In the genomic region with DNA sequence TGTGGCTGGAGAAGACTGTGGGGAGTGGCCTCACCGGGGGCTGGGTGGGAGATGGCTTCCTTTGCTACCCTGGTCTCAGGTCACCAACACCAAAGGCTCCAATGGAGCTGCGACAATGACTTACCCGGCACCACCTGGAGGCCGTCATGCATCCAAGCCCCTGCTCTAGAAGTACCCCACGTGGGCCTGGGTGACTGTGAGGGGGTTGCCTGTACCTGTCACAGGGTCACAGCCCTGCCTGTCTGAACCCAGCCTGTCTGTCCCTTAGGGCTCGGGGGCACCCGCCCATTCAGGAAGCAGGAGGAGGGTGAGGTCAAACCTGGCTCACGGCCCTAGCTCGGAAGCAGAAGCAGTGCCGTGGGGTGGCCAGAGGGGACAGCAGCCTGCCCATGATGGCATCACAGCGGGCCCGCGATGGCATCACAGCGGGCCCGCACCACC, we compare ENCODE assay signal across 8 cellular contexts. TPM values are rescaled to one million over a fixed set of nuclear protein-coding genes. Genes with fewer than 3 reads are reported as not detected.
DNase-seq lines count a peak whose midpoint lies in the region; ATAC-seq and TF ChIP-seq lines count a peak whose summit lies in the region.

No MANE protein-coding gene starts in this region.

- TF ChIP-seq POLR2A in upper lobe of left lung (IDR thresholded peaks at IDR 0.05): no peak

- CTCF ChIA-PET in activated CD8-positive, alpha-beta memory T cell treated with anti-CD3 and anti-CD28 coated beads, Interleukin-2, amount 10 ng/mL, durations not matched to agents 7 days and 5 days (lab: Charles Lee): interaction anchor here (0.8 to 6.3 kb wide), 12 partner anchors 9 to 154 kb away, joined by 3 to 58 read pairs (median 6); a partner anchor contains a TSS

- H3K36me3 ChIP-seq in lung (ENCODE audit: control insufficient read depth in 2 of 2, insufficient read depth in 2 of 2, low read length in 2 of 2): no peaks in the 10 kb centered on the region
- H3K36me3 ChIP-seq in upper lobe of left lung: no peaks in the 10 kb centered on the region
- no peaks in the 10 kb centered on the region for H3K36me3 ChIP-seq in effector memory CD4-positive, alpha-beta T cell (ENCODE audit: control insufficient read depth, insufficient read depth, low read length)

- H3K4me3 ChIP-seq in lung: no peak overlapping the region
- H3K4me3 ChIP-seq in upper lobe of left lung: no peak overlapping the region
- H3K4me3 ChIP-seq in effector memory CD4-positive, alpha-beta T cell (ENCODE audit: insufficient read depth, low read depth, low read length, poor library complexity, severe bottlenecking): no peak overlapping the region

- no peak for ATAC-seq in activated CD8-positive, alpha-beta memory T cell treated with anti-CD3 and anti-CD28 coated beads, Interleukin-2, amount 10 ng/mL, durations not matched to agents 7 days and 5 days
- ATAC-seq in lung (ENCODE audit: insufficient read depth, low FRiP score) (peak; percentile 5), upper lobe of left lung (ENCODE audit: low FRiP score in 2 of 2) (peak; percentile 38 to 39), HG03469 (IDR thresholded peaks at IDR 0.05; ENCODE audit: unreplicated experiment) (no peak)

- 41 to 45% methylated on average over 15 of the region's 15 CpGs for WGBS in lung, 2 donors
- WGBS in upper lobe of left lung, 2 donors: 58 to 63% methylated on average over 4 to 11 of the region's 15 CpGs

- peak in 1 of 4 donors; percentile 18 for TF ChIP-seq EP300 in upper lobe of left lung (IDR thresholded peaks at IDR 0.05)

- no peaks in the 10 kb centered on the region for H3K9me3 Mint-ChIP-seq in activated CD8-positive, alpha-beta memory T cell treated with anti-CD3 and anti-CD28 coated beads, Interleukin-2, amount 10 ng/mL, durations not matched to agents 7 days and 5 days (ENCODE audit: low read depth)
- H3K9me3 Mint-ChIP-seq in brain: peaks cover 0 to 2% (median 0%) of the 10 kb centered on the region in 5 experiments

- peaks cover 43% of the 10 kb centered on the region for H3K4me1 Mint-ChIP-seq in activated CD8-positive, alpha-beta memory T cell treated with anti-CD3 and anti-CD28 coated beads, Interleukin-2, amount 10 ng/mL, durations not matched to agents 7 days and 5 days
- H3K4me1 Mint-ChIP-seq in brain: peaks cover 46% of the 10 kb centered on the region

- no peak overlapping the region for H3K4me3 Mint-ChIP-seq in activated CD8-positive, alpha-beta memory T cell treated with anti-CD3 and anti-CD28 coated beads, Interleukin-2, amount 10 ng/mL, durations not matched to agents 7 days and 5 days
- H3K4me3 Mint-ChIP-seq in brain: no peak overlapping the region

- H3K4me1 ChIP-seq in lung (ENCODE audit: control insufficient read depth in 2 of 2, insufficient read depth in 2 of 2, low read length in 2 of 2) (peaks cover 0 to 23% of the 10 kb centered on the region in 2 donors), upper lobe of left lung (peaks cover 25 to 51% (median 30%) of the 10 kb centered on the region in 4 donors)
- H3K4me1 ChIP-seq in effector memory CD4-positive, alpha-beta T cell (ENCODE audit: control insufficient read depth, insufficient read depth, low read length, poor library complexity, severe bottlenecking): peaks cover 6% of the 10 kb centered on the region

- H3K9me3 ChIP-seq in lung (ENCODE audit: control insufficient read depth in 2 of 2, insufficient read depth in 1 of 2, low read length in 1 of 2) (no peaks in the 10 kb centered on the region), upper lobe of left lung (no peaks in the 10 kb centered on the region)
- H3K9me3 ChIP-seq in effector memory CD4-positive, alpha-beta T cell (ENCODE audit: control insufficient read depth, low read length): no peaks in the 10 kb centered on the region

- TF ChIP-seq CTCF in brain (conservative IDR thresholded peaks at IDR 0.05): no peak
- no peak for TF ChIP-seq CTCF in lung (IDR thresholded peaks at IDR 0.05; ENCODE audit: control extremely low read depth, extremely low read depth)
- peak; percentile 22 to 64 (median 43) for TF ChIP-seq CTCF in upper lobe of left lung (IDR thresholded peaks at IDR 0.05)

- H3K27me3 Mint-ChIP-seq in activated CD8-positive, alpha-beta memory T cell treated with anti-CD3 and anti-CD28 coated beads, Interleukin-2, amount 10 ng/mL, durations not matched to agents 7 days and 5 days: no peaks in the 10 kb centered on the region
- H3K27me3 Mint-ChIP-seq in brain: no peaks in the 10 kb centered on the region

- DNase-seq in activated CD8-positive, alpha-beta memory T cell treated with anti-CD3 and anti-CD28 coated beads, Interleukin-2, amount 10 ng/mL, durations not matched to agents 7 days and 5 days: no peak
- DNase-seq in activated CD8-positive, alpha-beta memory T cell treated with anti-CD3 and anti-CD28 coated beads for 24 hours: no peak
- DNase-seq in lung (ENCODE audit: low spot score) (peak; percentile 39), upper lobe of left lung (peak in 1 of 2 donors; percentile 71), RPMI8226 (no peak)
- DNase-seq in effector memory CD4-positive, alpha-beta T cell: no peak

- no peaks in the 10 kb centered on the region for H3K27me3 ChIP-seq in lung (ENCODE audit: control insufficient read depth, insufficient read depth)
- no peaks in the 10 kb centered on the region for H3K27me3 ChIP-seq in upper lobe of left lung
- no peaks in the 10 kb centered on the region for H3K27me3 ChIP-seq in effector memory CD4-positive, alpha-beta T cell (replicated peaks; ENCODE audit: control insufficient read depth, insufficient read depth, low read length, poor library complexity, severe bottlenecking)

- H3K27ac ChIP-seq in lung (ENCODE audit: low read depth in 1 of 2, low read length in 1 of 2) (peak overlapping the region; percentile 50 to 87), upper lobe of left lung (peak overlapping the region; percentile 74 to 88 (median 85))
- no peak overlapping the region for H3K27ac ChIP-seq in effector memory CD4-positive, alpha-beta T cell (ENCODE audit: insufficient read depth, low read length, poor library complexity, severe bottlenecking)

- H3K27ac Mint-ChIP-seq in activated CD8-positive, alpha-beta memory T cell treated with anti-CD3 and anti-CD28 coated beads, Interleukin-2, amount 10 ng/mL, durations not matched to agents 7 days and 5 days: peak overlapping the region; percentile 74
- H3K27ac Mint-ChIP-seq in brain: peak overlapping the region; percentile 24 to 91 (median 85)

- no peaks in the 10 kb centered on the region for H3K36me3 Mint-ChIP-seq in activated CD8-positive, alpha-beta memory T cell treated with anti-CD3 and anti-CD28 coated beads, Interleukin-2, amount 10 ng/mL, durations not matched to agents 7 days and 5 days
- H3K36me3 Mint-ChIP-seq in brain: peaks cover 30% of the 10 kb centered on the region

RNA-seq across cellular contexts. Expression of a gene that starts 18.9 kb away (rescaled TPM):
- 1 to 10 TPM; 3.6 to 4.4 TPM for total RNA-seq in activated CD8-positive, alpha-beta memory T cell treated with anti-CD3 and anti-CD28 coated beads, Interleukin-2, amount 10 ng/mL, durations not matched to agents 7 days and 5 days
- polyA plus RNA-seq in brain (ENCODE audit: insufficient read depth, low read depth, low replicate concordance) (7.9 TPM), lung (1 to 10 TPM; 2.7 to 2.9 TPM)
- total RNA-seq in lung (1 to 10 TPM; 6.7 to 7.5 TPM), upper lobe of left lung (1 to 10 TPM; 2.1 to 9.9 (median 4.3) TPM)

RNA-seq across cellular contexts. Expression of a gene that starts 27.7 kb away (rescaled TPM):
- total RNA-seq in activated CD8-positive, alpha-beta memory T cell treated with anti-CD3 and anti-CD28 coated beads, Interleukin-2, amount 10 ng/mL, durations not matched to agents 7 days and 5 days: 10 to 100 TPM; 23.8 to 29.8 TPM
- 12.7 TPM for polyA plus RNA-seq in brain (ENCODE audit: insufficient read depth, low read depth, low replicate concordance)
- 10 to 100 TPM; 11.4 to 30.1 TPM for total RNA-seq in lung
- 10 to 100 TPM; 17.3 to 19.7 TPM for polyA plus RNA-seq in lung
- total RNA-seq in upper lobe of left lung: 10 to 100 TPM in 5 of 6 donors, 1 to 10 TPM in 1; 8.1 to 44.0 (median 17.6) TPM

RNA-seq across cellular contexts. Expression of a gene that starts 33.1 kb away (rescaled TPM):
- 100 to 1,000 TPM; 169 to 216 TPM for total RNA-seq in activated CD8-positive, alpha-beta memory T cell treated with anti-CD3 and anti-CD28 coated beads, Interleukin-2, amount 10 ng/mL, durations not matched to agents 7 days and 5 days
- polyA plus RNA-seq in brain (ENCODE audit: insufficient read depth, low read depth, low replicate concordance): 283 TPM
- total RNA-seq in lung: 100 to 1,000 TPM in 1 of 2 donors, 10 to 100 TPM in 1; 83.6 to 186 TPM
- 100 to 1,000 TPM; 197 to 354 TPM for polyA plus RNA-seq in lung
- 100 to 1,000 TPM; 163 to 248 (median 187) TPM for total RNA-seq in upper lobe of left lung

RNA-seq across cellular contexts. Expression of a gene that starts 51.4 kb away (rescaled TPM):
- 10 to 100 TPM; 25.7 to 29.7 TPM for total RNA-seq in activated CD8-positive, alpha-beta memory T cell treated with anti-CD3 and anti-CD28 coated beads, Interleukin-2, amount 10 ng/mL, durations not matched to agents 7 days and 5 days
- polyA plus RNA-seq in brain (ENCODE audit: insufficient read depth, low read depth, low replicate concordance): 17.2 TPM
- 10 to 100 TPM; 43.1 to 44.1 TPM for total RNA-seq in lung
- 10 to 100 TPM; 31.0 to 41.5 TPM for polyA plus RNA-seq in lung
- 10 to 100 TPM; 41.2 to 93.2 (median 64.0) TPM for total RNA-seq in upper lobe of left lung

Comparison
In these comparisons a context has a peak if more than half of its experiments do, and no peak if none do; other contexts are left out.
1. ATAC-seq: peak in lung (single experiment) and upper lobe of left lung (2 of 2); none in activated CD8-positive, alpha-beta memory T cell treated with anti-CD3 and anti-CD28 coated beads, Interleukin-2, amount 10 ng/mL, durations not matched to agents 7 days and 5 days (single experiment) and HG03469 (single experiment).
2. CTCF ChIP-seq: peak in upper lobe of left lung (6 of 6); none in brain (0 of 2) and lung (single experiment).